1 cellular context compared by ENCODE assay signal in the genomic region with DNA sequence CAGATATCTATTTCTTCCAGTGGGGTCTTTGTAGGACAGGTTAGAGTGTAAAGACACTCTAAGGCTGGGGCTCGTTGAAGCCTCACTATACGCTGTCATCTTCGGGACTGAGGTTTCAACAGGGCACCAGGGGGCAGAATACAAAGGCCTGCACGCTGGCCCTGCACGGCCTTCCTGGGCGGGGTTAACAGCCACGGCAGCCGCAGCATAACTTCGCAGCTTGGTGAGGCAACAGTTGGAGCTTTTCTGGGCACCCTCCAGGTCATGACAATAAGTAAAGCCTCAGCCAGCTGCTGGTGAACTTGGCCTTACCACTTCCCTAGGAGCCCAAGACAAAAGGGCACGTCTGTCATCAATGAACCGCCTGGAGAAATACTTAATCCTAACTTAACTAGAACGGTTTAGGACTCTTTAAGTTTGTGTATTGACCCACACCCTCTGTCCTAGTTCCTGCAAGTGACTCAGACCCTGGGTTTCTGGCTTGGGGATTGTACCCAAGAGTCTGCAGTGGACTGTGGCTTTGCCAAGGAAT.
A peak's percentile ranks its signal among the peaks of the same experiment; 100 is the strongest.
TF ChIP-seq lines count a peak whose summit lies in the region.

No MANE protein-coding gene starts in this region.

TF ChIP-seq in K562, 482 proteins besides CTCF, POLR2A, EP300 and RAD21 (continued from another document and continues in another):
- TF ChIP-seq, protein P1, sequence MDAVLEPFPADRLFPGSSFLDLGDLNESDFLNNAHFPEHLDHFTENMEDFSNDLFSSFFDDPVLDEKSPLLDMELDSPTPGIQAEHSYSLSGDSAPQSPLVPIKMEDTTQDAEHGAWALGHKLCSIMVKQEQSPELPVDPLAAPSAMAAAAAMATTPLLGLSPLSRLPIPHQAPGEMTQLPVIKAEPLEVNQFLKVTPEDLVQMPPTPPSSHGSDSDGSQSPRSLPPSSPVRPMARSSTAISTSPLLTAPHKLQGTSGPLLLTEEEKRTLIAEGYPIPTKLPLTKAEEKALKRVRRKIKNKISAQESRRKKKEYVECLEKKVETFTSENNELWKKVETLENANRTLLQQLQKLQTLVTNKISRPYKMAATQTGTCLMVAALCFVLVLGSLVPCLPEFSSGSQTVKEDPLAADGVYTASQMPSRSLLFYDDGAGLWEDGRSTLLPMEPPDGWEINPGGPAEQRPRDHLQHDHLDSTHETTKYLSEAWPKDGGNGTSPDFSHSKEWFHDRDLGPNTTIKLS (IDR thresholded peaks at IDR 0.05; ENCODE audit: borderline replicate concordance, low read depth), result peak; percentile 47; the same call in 1 of the 2 replicates
- TF ChIP-seq PPARD (CRISPR knock-in tag; IDR thresholded peaks at IDR 0.05) (no peak), NFE2L1 (tag; IDR thresholded peaks at IDR 0.05; ENCODE audit: borderline replicate concordance, low read depth) (no peak), HDAC2 (IDR thresholded peaks at IDR 0.05) (0 out of 2 replicates have a peak, but pooled peaks have one; percentile 22), MAFK (IDR thresholded peaks at IDR 0.05; ENCODE audit: low read length) (no peak), L3MBTL2 (IDR thresholded peaks at IDR 0.05) (peak; percentile 95), TAL1 (IDR thresholded peaks at IDR 0.05) (no peak), ARID1B (IDR thresholded peaks at IDR 0.05) (peak; percentile 41; the same call in 1 of the 2 replicates), GABPA (tag; conservative IDR thresholded peaks at IDR 0.05; ENCODE audit: low read depth) (no peak), ZNF175 (CRISPR knock-in tag; IDR thresholded peaks at IDR 0.05; ENCODE audit: low read depth) (no peak), GTF2A2 (tag; IDR thresholded peaks at IDR 0.05) (no peak), POLR3G (IDR thresholded peaks at IDR 0.05; ENCODE audit: extremely low read depth, insufficient read length, insufficient replicate concordance) (no peak), ELF4 (CRISPR knock-in tag; IDR thresholded peaks at IDR 0.05) (peak; percentile 67; the same call in 1 of the 2 replicates), KLF13 (tag; IDR thresholded peaks at IDR 0.05; ENCODE audit: borderline replicate concordance, low read depth) (0 out of 2 replicates have a peak, but pooled peaks have one; percentile 29), ZNF197 (CRISPR knock-in tag; IDR thresholded peaks at IDR 0.05; ENCODE audit: low read depth) (no peak), PHF8 (IDR thresholded peaks at IDR 0.05; ENCODE audit: borderline replicate concordance, low read length) (peak; percentile 23; the same call in 1 of the 2 replicates), NCOA2 (IDR thresholded peaks at IDR 0.05; ENCODE audit: partially characterized antibody in 2 of 2) (no peak), RHOXF2B (CRISPR knock-in tag; conservative IDR thresholded peaks at IDR 0.05) (no peak), FOXP1 (CRISPR knock-in tag; IDR thresholded peaks at IDR 0.05) (0 out of 2 replicates have a peak, but pooled peaks have one; percentile 31), EHMT2 (IDR thresholded peaks at IDR 0.05) (no peak), HDAC3 (IDR thresholded peaks at IDR 0.05; ENCODE audit: borderline replicate concordance, partially characterized antibody) (no peak), ZBTB17 (CRISPR knock-in tag; IDR thresholded peaks at IDR 0.05) (peak; percentile 69; the same call in 1 of the 2 replicates), STAT5B (CRISPR knock-in tag; IDR thresholded peaks at IDR 0.05) (no peak), CTBP1 (IDR thresholded peaks at IDR 0.05; ENCODE audit: borderline replicate concordance) (no peak; the same call in 1 of the 2 replicates), RFX1 (IDR thresholded peaks at IDR 0.05) (no peak), FOSL1 (tag; conservative IDR thresholded peaks at IDR 0.05) (peak; percentile 76), MTA1 (IDR thresholded peaks at IDR 0.05; ENCODE audit: borderline replicate concordance) (0 out of 2 replicates have a peak, but pooled peaks have one; percentile 23), DNMT1 (IDR thresholded peaks at IDR 0.05) (no peak), PCBP1 (IDR thresholded peaks at IDR 0.05; ENCODE audit: low read depth, low read length, poor library complexity, severe bottlenecking) (no peak), FOXJ2 (tag; IDR thresholded peaks at IDR 0.05) (no peak), SREBF1 (IDR thresholded peaks at IDR 0.05; ENCODE audit: borderline replicate concordance, low read depth, low read length) (no peak)
- TF ChIP-seq, protein P2, sequence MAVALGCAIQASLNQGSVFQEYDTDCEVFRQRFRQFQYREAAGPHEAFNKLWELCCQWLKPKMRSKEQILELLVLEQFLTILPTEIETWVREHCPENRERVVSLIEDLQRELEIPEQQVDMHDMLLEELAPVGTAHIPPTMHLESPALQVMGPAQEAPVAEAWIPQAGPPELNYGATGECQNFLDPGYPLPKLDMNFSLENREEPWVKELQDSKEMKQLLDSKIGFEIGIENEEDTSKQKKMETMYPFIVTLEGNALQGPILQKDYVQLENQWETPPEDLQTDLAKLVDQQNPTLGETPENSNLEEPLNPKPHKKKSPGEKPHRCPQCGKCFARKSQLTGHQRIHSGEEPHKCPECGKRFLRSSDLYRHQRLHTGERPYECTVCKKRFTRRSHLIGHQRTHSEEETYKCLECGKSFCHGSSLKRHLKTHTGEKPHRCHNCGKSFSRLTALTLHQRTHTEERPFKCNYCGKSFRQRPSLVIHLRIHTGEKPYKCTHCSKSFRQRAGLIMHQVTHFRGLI (CRISPR knock-in tag; IDR thresholded peaks at IDR 0.05), result 0 out of 2 replicates have a peak, but pooled peaks have one; percentile 21
- TF ChIP-seq, protein P3, sequence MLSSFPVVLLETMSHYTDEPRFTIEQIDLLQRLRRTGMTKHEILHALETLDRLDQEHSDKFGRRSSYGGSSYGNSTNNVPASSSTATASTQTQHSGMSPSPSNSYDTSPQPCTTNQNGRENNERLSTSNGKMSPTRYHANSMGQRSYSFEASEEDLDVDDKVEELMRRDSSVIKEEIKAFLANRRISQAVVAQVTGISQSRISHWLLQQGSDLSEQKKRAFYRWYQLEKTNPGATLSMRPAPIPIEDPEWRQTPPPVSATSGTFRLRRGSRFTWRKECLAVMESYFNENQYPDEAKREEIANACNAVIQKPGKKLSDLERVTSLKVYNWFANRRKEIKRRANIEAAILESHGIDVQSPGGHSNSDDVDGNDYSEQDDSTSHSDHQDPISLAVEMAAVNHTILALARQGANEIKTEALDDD (IDR thresholded peaks at IDR 0.05), result peak; percentile 94
- TF ChIP-seq, protein P4, sequence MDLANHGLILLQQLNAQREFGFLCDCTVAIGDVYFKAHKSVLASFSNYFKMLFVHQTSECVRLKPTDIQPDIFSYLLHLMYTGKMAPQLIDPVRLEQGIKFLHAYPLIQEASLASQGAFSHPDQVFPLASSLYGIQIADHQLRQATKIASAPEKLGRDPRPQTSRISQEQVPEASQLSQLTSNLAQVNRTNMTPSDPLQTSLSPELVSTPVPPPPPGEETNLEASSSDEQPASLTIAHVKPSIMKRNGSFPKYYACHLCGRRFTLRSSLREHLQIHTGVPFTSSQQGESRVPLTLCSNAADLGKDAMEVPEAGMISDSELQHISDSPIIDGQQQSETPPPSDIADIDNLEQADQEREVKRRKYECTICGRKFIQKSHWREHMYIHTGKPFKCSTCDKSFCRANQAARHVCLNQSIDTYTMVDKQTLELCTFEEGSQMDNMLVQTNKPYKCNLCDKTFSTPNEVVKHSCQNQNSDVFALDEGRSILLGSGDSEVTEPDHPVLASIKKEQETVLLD (IDR thresholded peaks at IDR 0.05), result no peak
- TF ChIP-seq, protein P5, sequence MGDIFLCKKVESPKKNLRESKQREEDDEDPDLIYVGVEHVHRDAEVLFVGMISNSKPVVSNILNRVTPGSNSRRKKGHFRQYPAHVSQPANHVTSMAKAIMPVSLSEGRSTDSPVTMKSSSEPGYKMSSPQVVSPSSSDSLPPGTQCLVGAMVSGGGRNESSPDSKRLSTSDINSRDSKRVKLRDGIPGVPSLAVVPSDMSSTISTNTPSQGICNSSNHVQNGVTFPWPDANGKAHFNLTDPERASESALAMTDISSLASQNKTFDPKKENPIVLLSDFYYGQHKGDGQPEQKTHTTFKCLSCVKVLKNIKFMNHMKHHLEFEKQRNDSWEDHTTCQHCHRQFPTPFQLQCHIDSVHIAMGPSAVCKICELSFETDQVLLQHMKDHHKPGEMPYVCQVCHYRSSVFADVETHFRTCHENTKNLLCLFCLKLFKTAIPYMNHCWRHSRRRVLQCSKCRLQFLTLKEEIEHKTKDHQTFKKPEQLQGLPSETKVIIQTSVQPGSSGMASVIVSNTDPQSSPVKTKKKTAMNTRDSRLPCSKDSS (IDR thresholded peaks at IDR 0.05; ENCODE audit: low read depth, partially characterized antibody), result no peak
- TF ChIP-seq, protein P6, sequence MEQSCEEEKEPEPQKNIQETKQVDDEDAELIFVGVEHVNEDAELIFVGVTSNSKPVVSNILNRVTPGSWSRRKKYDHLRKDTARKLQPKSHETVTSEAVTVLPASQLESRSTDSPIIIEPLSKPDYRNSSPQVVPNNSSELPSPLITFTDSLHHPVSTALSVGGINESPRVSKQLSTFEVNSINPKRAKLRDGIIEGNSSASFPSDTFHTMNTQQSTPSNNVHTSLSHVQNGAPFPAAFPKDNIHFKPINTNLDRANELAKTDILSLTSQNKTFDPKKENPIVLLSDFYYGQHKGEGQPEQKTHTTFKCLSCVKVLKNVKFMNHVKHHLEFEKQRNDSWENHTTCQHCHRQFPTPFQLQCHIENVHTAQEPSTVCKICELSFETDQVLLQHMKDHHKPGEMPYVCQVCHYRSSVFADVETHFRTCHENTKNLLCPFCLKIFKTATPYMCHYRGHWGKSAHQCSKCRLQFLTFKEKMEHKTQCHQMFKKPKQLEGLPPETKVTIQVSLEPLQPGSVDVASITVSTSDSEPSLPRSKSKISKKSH (CRISPR knock-in tag; IDR thresholded peaks at IDR 0.05), result no peak
- TF ChIP-seq, protein P7, sequence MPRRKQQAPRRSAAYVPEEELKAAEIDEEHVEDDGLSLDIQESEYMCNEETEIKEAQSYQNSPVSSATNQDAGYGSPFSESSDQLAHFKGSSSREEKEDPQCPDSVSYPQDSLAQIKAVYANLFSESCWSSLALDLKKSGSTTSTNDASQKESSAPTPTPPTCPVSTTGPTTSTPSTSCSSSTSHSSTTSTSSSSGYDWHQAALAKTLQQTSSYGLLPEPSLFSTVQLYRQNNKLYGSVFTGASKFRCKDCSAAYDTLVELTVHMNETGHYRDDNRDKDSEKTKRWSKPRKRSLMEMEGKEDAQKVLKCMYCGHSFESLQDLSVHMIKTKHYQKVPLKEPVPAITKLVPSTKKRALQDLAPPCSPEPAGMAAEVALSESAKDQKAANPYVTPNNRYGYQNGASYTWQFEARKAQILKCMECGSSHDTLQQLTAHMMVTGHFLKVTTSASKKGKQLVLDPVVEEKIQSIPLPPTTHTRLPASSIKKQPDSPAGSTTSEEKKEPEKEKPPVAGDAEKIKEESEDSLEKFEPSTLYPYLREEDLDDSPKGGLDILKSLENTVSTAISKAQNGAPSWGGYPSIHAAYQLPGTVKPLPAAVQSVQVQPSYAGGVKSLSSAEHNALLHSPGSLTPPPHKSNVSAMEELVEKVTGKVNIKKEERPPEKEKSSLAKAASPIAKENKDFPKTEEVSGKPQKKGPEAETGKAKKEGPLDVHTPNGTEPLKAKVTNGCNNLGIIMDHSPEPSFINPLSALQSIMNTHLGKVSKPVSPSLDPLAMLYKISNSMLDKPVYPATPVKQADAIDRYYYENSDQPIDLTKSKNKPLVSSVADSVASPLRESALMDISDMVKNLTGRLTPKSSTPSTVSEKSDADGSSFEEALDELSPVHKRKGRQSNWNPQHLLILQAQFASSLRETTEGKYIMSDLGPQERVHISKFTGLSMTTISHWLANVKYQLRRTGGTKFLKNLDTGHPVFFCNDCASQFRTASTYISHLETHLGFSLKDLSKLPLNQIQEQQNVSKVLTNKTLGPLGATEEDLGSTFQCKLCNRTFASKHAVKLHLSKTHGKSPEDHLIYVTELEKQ (CRISPR knock-in tag; IDR thresholded peaks at IDR 0.05), result no peak
- TF ChIP-seq, protein P8, sequence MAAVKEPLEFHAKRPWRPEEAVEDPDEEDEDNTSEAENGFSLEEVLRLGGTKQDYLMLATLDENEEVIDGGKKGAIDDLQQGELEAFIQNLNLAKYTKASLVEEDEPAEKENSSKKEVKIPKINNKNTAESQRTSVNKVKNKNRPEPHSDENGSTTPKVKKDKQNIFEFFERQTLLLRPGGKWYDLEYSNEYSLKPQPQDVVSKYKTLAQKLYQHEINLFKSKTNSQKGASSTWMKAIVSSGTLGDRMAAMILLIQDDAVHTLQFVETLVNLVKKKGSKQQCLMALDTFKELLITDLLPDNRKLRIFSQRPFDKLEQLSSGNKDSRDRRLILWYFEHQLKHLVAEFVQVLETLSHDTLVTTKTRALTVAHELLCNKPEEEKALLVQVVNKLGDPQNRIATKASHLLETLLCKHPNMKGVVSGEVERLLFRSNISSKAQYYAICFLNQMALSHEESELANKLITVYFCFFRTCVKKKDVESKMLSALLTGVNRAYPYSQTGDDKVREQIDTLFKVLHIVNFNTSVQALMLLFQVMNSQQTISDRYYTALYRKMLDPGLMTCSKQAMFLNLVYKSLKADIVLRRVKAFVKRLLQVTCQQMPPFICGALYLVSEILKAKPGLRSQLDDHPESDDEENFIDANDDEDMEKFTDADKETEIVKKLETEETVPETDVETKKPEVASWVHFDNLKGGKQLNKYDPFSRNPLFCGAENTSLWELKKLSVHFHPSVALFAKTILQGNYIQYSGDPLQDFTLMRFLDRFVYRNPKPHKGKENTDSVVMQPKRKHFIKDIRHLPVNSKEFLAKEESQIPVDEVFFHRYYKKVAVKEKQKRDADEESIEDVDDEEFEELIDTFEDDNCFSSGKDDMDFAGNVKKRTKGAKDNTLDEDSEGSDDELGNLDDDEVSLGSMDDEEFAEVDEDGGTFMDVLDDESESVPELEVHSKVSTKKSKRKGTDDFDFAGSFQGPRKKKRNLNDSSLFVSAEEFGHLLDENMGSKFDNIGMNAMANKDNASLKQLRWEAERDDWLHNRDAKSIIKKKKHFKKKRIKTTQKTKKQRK (IDR thresholded peaks at IDR 0.05; ENCODE audit: borderline replicate concordance, low read depth, low read length), result no peak
- TF ChIP-seq, protein P9, sequence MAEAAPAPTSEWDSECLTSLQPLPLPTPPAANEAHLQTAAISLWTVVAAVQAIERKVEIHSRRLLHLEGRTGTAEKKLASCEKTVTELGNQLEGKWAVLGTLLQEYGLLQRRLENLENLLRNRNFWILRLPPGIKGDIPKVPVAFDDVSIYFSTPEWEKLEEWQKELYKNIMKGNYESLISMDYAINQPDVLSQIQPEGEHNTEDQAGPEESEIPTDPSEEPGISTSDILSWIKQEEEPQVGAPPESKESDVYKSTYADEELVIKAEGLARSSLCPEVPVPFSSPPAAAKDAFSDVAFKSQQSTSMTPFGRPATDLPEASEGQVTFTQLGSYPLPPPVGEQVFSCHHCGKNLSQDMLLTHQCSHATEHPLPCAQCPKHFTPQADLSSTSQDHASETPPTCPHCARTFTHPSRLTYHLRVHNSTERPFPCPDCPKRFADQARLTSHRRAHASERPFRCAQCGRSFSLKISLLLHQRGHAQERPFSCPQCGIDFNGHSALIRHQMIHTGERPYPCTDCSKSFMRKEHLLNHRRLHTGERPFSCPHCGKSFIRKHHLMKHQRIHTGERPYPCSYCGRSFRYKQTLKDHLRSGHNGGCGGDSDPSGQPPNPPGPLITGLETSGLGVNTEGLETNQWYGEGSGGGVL (CRISPR knock-in tag; IDR thresholded peaks at IDR 0.05), result no peak
- TF ChIP-seq, protein P10, sequence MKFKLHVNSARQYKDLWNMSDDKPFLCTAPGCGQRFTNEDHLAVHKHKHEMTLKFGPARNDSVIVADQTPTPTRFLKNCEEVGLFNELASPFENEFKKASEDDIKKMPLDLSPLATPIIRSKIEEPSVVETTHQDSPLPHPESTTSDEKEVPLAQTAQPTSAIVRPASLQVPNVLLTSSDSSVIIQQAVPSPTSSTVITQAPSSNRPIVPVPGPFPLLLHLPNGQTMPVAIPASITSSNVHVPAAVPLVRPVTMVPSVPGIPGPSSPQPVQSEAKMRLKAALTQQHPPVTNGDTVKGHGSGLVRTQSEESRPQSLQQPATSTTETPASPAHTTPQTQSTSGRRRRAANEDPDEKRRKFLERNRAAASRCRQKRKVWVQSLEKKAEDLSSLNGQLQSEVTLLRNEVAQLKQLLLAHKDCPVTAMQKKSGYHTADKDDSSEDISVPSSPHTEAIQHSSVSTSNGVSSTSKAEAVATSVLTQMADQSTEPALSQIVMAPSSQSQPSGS (CRISPR knock-in tag; IDR thresholded peaks at IDR 0.05), result no peak
